9 cellular contexts compared by ENCODE assay signal in genomic region chr4:65310586-65310985, GRCh38.
"Had no signal": no experiment of that assay in that cellular context is flagged by ENCODE, and none has a peak within 500 bp of the region (broad histone marks: within the 10 kb centered on the region; RNA-seq: fewer than 3 reads in every experiment).

No MANE protein-coding gene starts in this region.

- H3K27ac Mint-ChIP-seq: GM23338, HFFc6, IgD-negative memory B cell had no signal

- DNase-seq: H7, HFFc6, KBM-7 had no signal

- H3K27ac ChIP-seq: HL-60 had no signal

- H3K4me3 Mint-ChIP-seq: GM23338, HFFc6, IgD-negative memory B cell had no signal

- H3K27me3 Mint-ChIP-seq: IgD-negative memory B cell had no signal

- FAIRE-seq: HepG2 had no signal

- H3K4me2 ChIP-seq: GM23338 had no signal

- H3K4me1 ChIP-seq: HAP-1 had no signal

- H3K36me3 ChIP-seq: HAP-1 had no signal

- H3K4me1 Mint-ChIP-seq: GM23338, IgD-negative memory B cell had no signal

- ATAC-seq: GM23338, HCT116, HepG2 had no signal

- H3K9me3 Mint-ChIP-seq: GM23338 had no signal

- H3K9me3 ChIP-seq: HAP-1 had no signal

- H2AFZ ChIP-seq: GM23338 had no signal

- H3K4me3 ChIP-seq: GM23338, HAP-1 had no signal
